ENCODE assay signal across 19 cellular contexts in genomic region chr11:100672483-100673038, GRCh38. TPM values are rescaled to one million over a fixed set of nuclear protein-coding genes. Genes with fewer than 3 reads are reported as not detected.
DNase-seq lines count a peak whose midpoint lies in the region; ATAC-seq and TF ChIP-seq lines count a peak whose summit lies in the region.
"Had no signal": no experiment of that assay in that cellular context is flagged by ENCODE, and none has a peak within 500 bp of the region (broad histone marks: within the 10 kb centered on the region; RNA-seq: fewer than 3 reads in every experiment).

No MANE protein-coding gene starts in this region.

- H3K36me3 ChIP-seq in smooth muscle cell (ENCODE audit: low read depth) = no peaks in the 10 kb centered on the region
- no peaks in the 10 kb centered on the region for H3K36me3 ChIP-seq in upper lobe of right lung
- H3K36me3 ChIP-seq: BE2C had no signal

- H2AFZ ChIP-seq in smooth muscle cell (ENCODE audit: low read depth) = no peak overlapping the region
- H2AFZ ChIP-seq: GM23248 had no signal

- peak overlapping the region; percentile 30 for H3K4me2 ChIP-seq in smooth muscle cell

- DNase-seq in NCI-H1105 treated with DMSO at 0.1 percent for 48 hours (lab: John Stamatoyannopoulos, UW) = peak; percentile 10
- DNase-seq in NCI-H1105 (lab: John Stamatoyannopoulos, UW) = no peak
- peak; percentile 6 for DNase-seq in NCI-H128 (lab: John Stamatoyannopoulos, UW; ENCODE audit: unreplicated experiment)
- peak; percentile 56 for DNase-seq in epithelial cell of proximal tubule (ENCODE audit: low read depth)
- DNase-seq in smooth muscle cell (lab: John Stamatoyannopoulos, UW; ENCODE audit: unreplicated experiment) = no peak
- DNase-seq in C1 segment of cervical spinal cord (lab: John Stamatoyannopoulos, UW) = no peak
- no peak for DNase-seq in immature natural killer cell
- DNase-seq in upper lobe of right lung = no peak
- DNase-seq: BE2C; Calu3; CD4-positive, alpha-beta memory T cell; GM23248; KBM-7; NCI-H187 treated with DMSO at 0.1 percent for 48 hours; NCI-H2171; NCI-H774; PC-9 had no signal

- no peaks in the 10 kb centered on the region for H3K4me1 Mint-ChIP-seq in immature natural killer cell
- H3K4me1 Mint-ChIP-seq: CD4-positive, alpha-beta memory T cell had no signal

- H3F3A ChIP-seq in smooth muscle cell (ENCODE audit: low read depth) = no peaks in the 10 kb centered on the region

- H3K4me1 ChIP-seq in smooth muscle cell (ENCODE audit: low read depth) (peaks cover 8% of the 10 kb centered on the region), upper lobe of right lung (no peaks in the 10 kb centered on the region)

- no peaks in the 10 kb centered on the region for H4K20me1 ChIP-seq in smooth muscle cell (ENCODE audit: low read depth)

- ATAC-seq in upper lobe of right lung = no peak

- no peak for TF ChIP-seq CTCF in epithelial cell of proximal tubule (conservative IDR thresholded peaks at IDR 0.05; ENCODE audit: low read depth, low read length)
- no peak for TF ChIP-seq CTCF in smooth muscle cell (IDR thresholded peaks at IDR 0.05; ENCODE audit: borderline replicate concordance, insufficient read depth, poor library complexity, severe bottlenecking)
- TF ChIP-seq CTCF in upper lobe of right lung (IDR thresholded peaks at IDR 0.05) = no peak

- H3K9me3 ChIP-seq in smooth muscle cell (replicated peaks; ENCODE audit: low read depth) (no peaks in the 10 kb centered on the region), upper lobe of right lung (no peaks in the 10 kb centered on the region)
- H3K9me3 ChIP-seq: BE2C had no signal

- peaks cover 0 to 1% (median 0%) of the 10 kb centered on the region in 3 donors for H3K27me3 Mint-ChIP-seq in immature natural killer cell (ENCODE audit: low read depth in 3 of 3)
- H3K27me3 Mint-ChIP-seq: CD4-positive, alpha-beta memory T cell had no signal

- no peaks in the 10 kb centered on the region for H3K36me3 Mint-ChIP-seq in immature natural killer cell
- H3K36me3 Mint-ChIP-seq: CD4-positive, alpha-beta memory T cell had no signal

- 93% methylated on average over 3 of the region's 3 CpGs for WGBS in smooth muscle cell (ENCODE audit: low lambda C conversion rate)

- H3K79me2 ChIP-seq in smooth muscle cell (ENCODE audit: low read depth) = no peaks in the 10 kb centered on the region

- no peak overlapping the region for H3K4me3 ChIP-seq in epithelial cell of proximal tubule (ENCODE audit: low read depth, low read length)
- no peak overlapping the region for H3K4me3 ChIP-seq in smooth muscle cell
- no peak overlapping the region for H3K4me3 ChIP-seq in upper lobe of right lung
- H3K4me3 ChIP-seq: GM23248, PC-9 had no signal

- intact Hi-C loops in upper lobe of right lung (cut with DNase I) = no loop called here

- H3K4me3 Mint-ChIP-seq in immature natural killer cell = no peak overlapping the region
- H3K4me3 Mint-ChIP-seq: CD4-positive, alpha-beta memory T cell had no signal

- no peaks in the 10 kb centered on the region for H3K9me3 Mint-ChIP-seq in immature natural killer cell

- H3K27ac ChIP-seq in smooth muscle cell (ENCODE audit: low read depth) = no peak overlapping the region
- no peak overlapping the region for H3K27ac ChIP-seq in upper lobe of right lung
- H3K27ac ChIP-seq: 22Rv1, GM23248, HL-60 had no signal

- no peak overlapping the region for H3K9ac ChIP-seq in smooth muscle cell (ENCODE audit: low read depth)
- H3K9ac ChIP-seq: GM23248 had no signal

- H3K27me3 ChIP-seq in smooth muscle cell (ENCODE audit: low read depth) (no peaks in the 10 kb centered on the region), upper lobe of right lung (no peaks in the 10 kb centered on the region)
- H3K27me3 ChIP-seq: BE2C had no signal

- H3K27ac Mint-ChIP-seq in immature natural killer cell = no peak overlapping the region
- H3K27ac Mint-ChIP-seq: CD4-positive, alpha-beta memory T cell had no signal

RNA-seq across cellular contexts. Expression of gene ARHGAP42, which starts 14.5 kb away (rescaled TPM):
- total RNA-seq in epithelial cell of proximal tubule (8.0 and 14.4 TPM in 2 replicates), smooth muscle cell (49.3 and 53.4 TPM in 2 replicates), upper lobe of right lung (19.8 TPM)
- polyA plus RNA-seq in smooth muscle cell (12.2 and 12.7 TPM in 2 replicates), immature natural killer cell (1 to 10 TPM in 1 of 3 donors, under 1 TPM in 2; 0.27 to 1.2 (median 0.74) TPM)
- total RNA-seq: CD4-positive, alpha-beta memory T cell had no signal
- polyA plus RNA-seq: CD4-positive, alpha-beta memory T cell had no signal

Comparison
In these comparisons a context has a peak if more than half of its experiments do, and no peak if none do; other contexts are left out.
1. DNase-seq: peak in NCI-H1105 treated with DMSO at 0.1 percent for 48 hours (single experiment), NCI-H128 (single experiment) and epithelial cell of proximal tubule (single experiment); none in NCI-H1105 (single experiment), smooth muscle cell (single experiment), C1 segment of cervical spinal cord (0 of 14), immature natural killer cell (0 of 3) and upper lobe of right lung (single experiment).